Comparison of ENCODE assay signal across 2 cellular contexts in the genomic region with DNA sequence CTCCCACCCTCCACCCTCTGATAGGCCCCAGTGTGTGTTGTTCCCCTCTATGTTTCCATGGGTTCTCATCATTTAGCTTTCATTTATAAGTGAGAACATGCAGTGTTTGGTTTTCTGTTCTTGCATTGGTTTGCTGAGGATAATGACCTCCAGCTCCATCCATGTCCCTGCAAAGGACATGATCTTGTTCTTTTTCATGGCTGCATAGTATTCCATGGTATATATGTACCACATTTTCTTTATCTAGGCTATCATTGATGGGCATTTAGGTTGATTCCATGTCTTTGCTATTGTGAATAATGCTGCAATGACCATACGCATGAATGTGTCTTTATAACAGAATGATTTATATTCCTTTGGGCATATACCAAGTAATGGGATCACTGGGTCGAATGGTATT. TPM values are rescaled to one million over a fixed set of nuclear protein-coding genes. Genes with fewer than 3 reads are reported as not detected.
"Had no signal": no experiment of that assay in that cellular context is flagged by ENCODE, and none has a peak within 500 bp of the region (broad histone marks: within the 10 kb centered on the region; RNA-seq: fewer than 3 reads in every experiment).

No MANE protein-coding gene starts in this region.

RNA-seq across cellular contexts. Expression of gene STC2, which starts 59.1 kb away (rescaled TPM):
- polyA plus RNA-seq: immature natural killer cell; naive thymus-derived CD4-positive, alpha-beta T cell had no signal
